In genomic region chr9:128232811-128233428, GRCh38 we compare ENCODE assay signal across 1 cellular context.
A peak's percentile ranks its signal among the peaks of the same experiment; 100 is the strongest.
TF ChIP-seq lines count a peak whose summit lies in the region.

No MANE protein-coding gene starts in this region.

TF ChIP-seq in H1, 55 proteins besides CTCF, POLR2A, EP300 and RAD21:
- TF ChIP-seq POLR2AphosphoS5 (IDR thresholded peaks at IDR 0.05; ENCODE audit: low read depth, low read length) (peak; percentile 4; the same call in 1 of the 2 replicates), YY1 (IDR thresholded peaks at IDR 0.05; ENCODE audit: low read depth, low read length) (no peak), HDAC2 (IDR thresholded peaks at IDR 0.05; ENCODE audit: borderline replicate concordance in 1 of 2, low read depth in 2 of 2, low read length in 2 of 2) (no peak), POU5F1 (IDR thresholded peaks at IDR 0.05; ENCODE audit: low read depth, low read length) (no peak)
